8 cellular contexts compared by ENCODE assay signal in the genomic region with DNA sequence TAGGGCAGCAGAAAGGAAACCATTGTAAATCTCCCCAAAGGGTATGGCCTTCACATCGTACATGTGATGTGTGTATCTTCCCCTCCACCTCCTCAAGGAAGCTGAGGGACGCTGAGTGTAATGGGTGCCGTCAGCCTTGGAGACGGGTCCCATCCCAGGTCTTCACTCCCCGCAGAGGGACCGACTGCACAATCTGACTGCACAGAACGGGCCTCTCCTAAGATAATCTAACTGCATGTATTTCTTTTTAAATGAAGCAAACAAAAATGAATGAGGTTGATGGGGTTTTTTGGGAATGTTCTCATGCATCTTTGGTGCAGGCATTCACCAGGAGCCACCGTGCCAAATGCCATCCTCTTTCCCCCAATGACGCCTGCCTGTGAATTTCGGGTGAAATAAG.
"Had no signal": no experiment of that assay in that cellular context is flagged by ENCODE, and none has a peak within 500 bp of the region (broad histone marks: within the 10 kb centered on the region; RNA-seq: fewer than 3 reads in every experiment).

No MANE protein-coding gene starts in this region.

- H2AFZ ChIP-seq: GM23338 had no signal

- H3K9me3 ChIP-seq: HAP-1 had no signal

- H3K36me3 ChIP-seq: HAP-1 had no signal

- FAIRE-seq: K562 had no signal

- H3K27ac ChIP-seq: HL-60 had no signal

- H3K4me2 ChIP-seq: GM23338 had no signal

- H3K4me1 ChIP-seq: HAP-1 had no signal

- DNase-seq: H7, HFFc6, IMR-90, KG1 had no signal

- H3K4me3 ChIP-seq: GM23338, HAP-1, K562 had no signal
